ENCODE assay signal across 8 cellular contexts in the genomic region with DNA sequence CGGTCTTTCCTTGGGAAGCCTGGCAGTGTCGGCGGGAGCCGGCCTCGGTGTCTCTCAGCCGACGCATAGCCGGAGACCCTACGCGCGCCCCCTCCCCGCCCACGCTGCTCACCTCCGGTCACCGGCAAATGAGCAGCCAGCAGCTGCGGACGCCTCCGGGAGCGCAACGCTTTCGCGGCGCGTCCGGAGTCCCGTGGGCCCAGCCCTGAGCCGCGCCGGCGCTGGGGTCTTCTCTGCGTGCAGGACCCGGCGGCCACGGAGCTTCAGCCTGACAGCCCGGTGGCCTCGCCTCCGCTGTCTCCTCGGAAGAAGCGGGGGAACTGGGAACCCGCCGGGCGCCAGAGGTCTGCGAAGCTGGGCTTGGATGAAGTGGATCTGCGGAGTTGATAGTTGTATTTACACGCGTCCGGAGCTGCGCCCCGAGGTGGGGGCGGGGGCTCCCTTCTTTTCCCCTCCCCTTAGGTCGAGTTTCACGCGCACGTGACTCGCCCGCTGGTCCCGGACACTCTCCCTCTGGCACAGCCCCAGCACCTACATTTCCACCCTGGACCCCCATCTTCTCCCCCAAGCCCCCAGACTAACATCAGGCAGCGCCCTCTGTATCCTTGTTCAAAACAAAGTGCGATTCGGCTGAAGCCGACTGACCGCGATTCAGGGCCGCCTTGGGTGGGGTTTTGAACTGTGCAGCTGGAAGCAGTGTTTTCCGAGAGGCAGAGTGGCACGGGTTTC. TPM values are rescaled to one million over a fixed set of nuclear protein-coding genes. Genes with fewer than 3 reads are reported as not detected.
DNase-seq lines count a peak whose midpoint lies in the region; ATAC-seq and TF ChIP-seq lines count a peak whose summit lies in the region.

A gene (minus strand): TSS at position 371 of the 729 bp plus-strand sequence. CDS start 1,591 bp downstream, outside the sequence.

- peaks cover 5% of the 10 kb centered on the region for H3K36me3 Mint-ChIP-seq in activated CD4-positive, alpha-beta memory T cell treated with anti-CD3 and anti-CD28 coated beads for 36 hours
- no peaks in the 10 kb centered on the region for H3K36me3 Mint-ChIP-seq in naive thymus-derived CD8-positive, alpha-beta T cell
- H3K36me3 Mint-ChIP-seq in type B pancreatic cell = no peaks in the 10 kb centered on the region

- TF ChIP-seq POLR2A in GM10847 (IDR thresholded peaks at IDR 0.05; ENCODE audit: extremely low read depth, insufficient read length) (peak; percentile 29), erythroblast (IDR thresholded peaks at IDR 0.05; ENCODE audit: low read length) (peak; percentile 67)

- peak; percentile 58 for DNase-seq in M059J (ENCODE audit: low read depth)
- DNase-seq in activated CD4-positive, alpha-beta memory T cell treated with anti-CD3 and anti-CD28 coated beads for 36 hours = peak; percentile 60
- DNase-seq in erythroblast (lab: John Stamatoyannopoulos, UW) = peak; percentile 73 to 78
- DNase-seq in naive thymus-derived CD8-positive, alpha-beta T cell = peak in 5 of 10 donors; percentile 12 to 59 (median 14)
- DNase-seq in type B pancreatic cell (ENCODE audit: extremely low spot score, unreplicated experiment) = no peak
- DNase-seq in GOT3 (lab: John Stamatoyannopoulos, UW) = no peak

- H3K27me3 Mint-ChIP-seq in activated CD4-positive, alpha-beta memory T cell treated with anti-CD3 and anti-CD28 coated beads for 36 hours = no peaks in the 10 kb centered on the region
- no peaks in the 10 kb centered on the region for H3K27me3 Mint-ChIP-seq in naive thymus-derived CD8-positive, alpha-beta T cell
- H3K27me3 Mint-ChIP-seq in type B pancreatic cell = peaks cover 57% of the 10 kb centered on the region

- H3K9me3 Mint-ChIP-seq in activated CD4-positive, alpha-beta memory T cell treated with anti-CD3 and anti-CD28 coated beads for 36 hours = no peaks in the 10 kb centered on the region
- no peaks in the 10 kb centered on the region for H3K9me3 Mint-ChIP-seq in naive thymus-derived CD8-positive, alpha-beta T cell
- no peaks in the 10 kb centered on the region for H3K9me3 Mint-ChIP-seq in type B pancreatic cell

- ATAC-seq in GM21737 (IDR thresholded peaks at IDR 0.05; ENCODE audit: unreplicated experiment) = peak; percentile 49
- peak; percentile 27 to 37 for ATAC-seq in naive thymus-derived CD8-positive, alpha-beta T cell

- POLR2A ChIA-PET in activated CD4-positive, alpha-beta memory T cell treated with anti-CD3 and anti-CD28 coated beads for 36 hours (lab: Charles Lee) = interaction anchor here (0.6 to 3.1 kb wide), 7 partner anchors 11 to 180 kb away, joined by 3 to 13 read pairs (median 3); no protein-coding TSS in a partner anchor
- POLR2A ChIA-PET in naive thymus-derived CD8-positive, alpha-beta T cell (lab: Charles Lee) = interaction anchor here (0.6 to 3.6 kb wide), 16 partner anchors 9 to 1053 kb away, joined by 3 to 21 read pairs (median 3); a partner anchor contains a TSS

- intact Hi-C loops in activated CD4-positive, alpha-beta memory T cell treated with anti-CD3 and anti-CD28 coated beads for 36 hours (cut with micrococcal nuclease) = loop anchor here (1.0 to 2.0 kb wide), 2 partner anchors 12 to 57 kb away; no protein-coding TSS in a partner anchor

- peak within 1 kb of the TSS; percentile 96 for H3K4me3 Mint-ChIP-seq in activated CD4-positive, alpha-beta memory T cell treated with anti-CD3 and anti-CD28 coated beads for 36 hours
- H3K4me3 Mint-ChIP-seq in naive thymus-derived CD8-positive, alpha-beta T cell = peak within 1 kb of the TSS; percentile 95 to 99 (median 98)
- H3K4me3 Mint-ChIP-seq in type B pancreatic cell = peak within 1 kb of the TSS; percentile 94

- no peak for TF ChIP-seq CTCF in type B pancreatic cell (conservative IDR thresholded peaks at IDR 0.05)

- peaks cover 29% of the 10 kb centered on the region for H3K4me1 Mint-ChIP-seq in activated CD4-positive, alpha-beta memory T cell treated with anti-CD3 and anti-CD28 coated beads for 36 hours (ENCODE audit: low read depth)
- H3K4me1 Mint-ChIP-seq in naive thymus-derived CD8-positive, alpha-beta T cell = peaks cover 18 to 41% (median 34%) of the 10 kb centered on the region in 4 donors
- H3K4me1 Mint-ChIP-seq in type B pancreatic cell (ENCODE audit: unreplicated experiment) = peaks cover 9% of the 10 kb centered on the region

- CTCF ChIA-PET in activated CD4-positive, alpha-beta memory T cell treated with anti-CD3 and anti-CD28 coated beads for 36 hours (lab: Charles Lee) = interaction anchor here (0.8 to 20.2 kb wide), 9 partner anchors 9 to 170 kb away, joined by 3 to 562 read pairs (median 5); a partner anchor contains a TSS

- peak within 1 kb of the TSS; percentile 79 for H3K27ac Mint-ChIP-seq in activated CD4-positive, alpha-beta memory T cell treated with anti-CD3 and anti-CD28 coated beads for 36 hours
- H3K27ac Mint-ChIP-seq in naive thymus-derived CD8-positive, alpha-beta T cell = peak within 1 kb of the TSS; percentile 83 to 95 (median 91)
- peak within 1 kb of the TSS; percentile 60 for H3K27ac Mint-ChIP-seq in type B pancreatic cell

RNA-seq across cellular contexts. Expression of the gene that starts here (rescaled TPM):
- 4.8 and 6.9 TPM in 2 replicates for total RNA-seq in M059J (2014; rRNA removed; shearing (Covaris generic))
- 10 to 100 TPM; 23.1 to 23.3 TPM for total RNA-seq in activated CD4-positive, alpha-beta memory T cell treated with anti-CD3 and anti-CD28 coated beads for 36 hours
- 10 to 100 TPM; 27.2 to 27.8 TPM for total RNA-seq in naive thymus-derived CD8-positive, alpha-beta T cell
- 10 to 100 TPM; 15.3 to 23.2 (median 21.4) TPM for polyA plus RNA-seq in naive thymus-derived CD8-positive, alpha-beta T cell
- total RNA-seq in type B pancreatic cell (ENCODE audit: low replicate concordance) = 19.0 and 20.8 TPM in 2 replicates

Comparison
In these comparisons a context has a peak if more than half of its experiments do, and no peak if none do; other contexts are left out.
1. DNase-seq: peak in M059J (single experiment), activated CD4-positive, alpha-beta memory T cell treated with anti-CD3 and anti-CD28 coated beads for 36 hours (single experiment) and erythroblast (2 of 2); none in type B pancreatic cell (single experiment) and GOT3 (single experiment).
2. Peak in every context shown above with its lines, with median percentiles within 50 percentile points of each other: H3K27ac Mint-ChIP-seq and H3K4me3 Mint-ChIP-seq.